ENCODE assay signal across 1 cellular context in the genomic region with DNA sequence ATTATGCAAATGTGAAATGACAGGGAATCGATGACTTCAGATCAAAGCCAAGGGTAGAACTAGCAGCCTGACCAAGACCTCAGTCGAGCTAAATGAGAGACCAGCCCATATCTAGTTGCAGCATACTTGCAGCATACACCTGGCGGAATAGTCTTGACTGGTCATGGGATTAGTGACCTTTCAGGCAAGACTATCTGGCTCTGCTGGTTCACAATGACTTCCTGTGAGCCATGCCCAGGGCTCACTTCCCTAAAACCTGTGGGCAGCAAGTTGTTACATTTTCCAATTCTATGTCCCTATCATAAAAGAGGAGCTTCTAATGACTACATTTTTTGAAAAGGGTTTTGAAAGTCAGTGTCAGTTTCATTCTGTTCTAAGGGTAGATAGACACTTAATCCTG.
TF ChIP-seq lines count a peak whose summit lies in the region.

No MANE protein-coding gene starts in this region.

TF ChIP-seq in GM23338, 12 proteins besides CTCF, POLR2A, EP300 and RAD21 (continued from another document):
- TF ChIP-seq, protein P1, sequence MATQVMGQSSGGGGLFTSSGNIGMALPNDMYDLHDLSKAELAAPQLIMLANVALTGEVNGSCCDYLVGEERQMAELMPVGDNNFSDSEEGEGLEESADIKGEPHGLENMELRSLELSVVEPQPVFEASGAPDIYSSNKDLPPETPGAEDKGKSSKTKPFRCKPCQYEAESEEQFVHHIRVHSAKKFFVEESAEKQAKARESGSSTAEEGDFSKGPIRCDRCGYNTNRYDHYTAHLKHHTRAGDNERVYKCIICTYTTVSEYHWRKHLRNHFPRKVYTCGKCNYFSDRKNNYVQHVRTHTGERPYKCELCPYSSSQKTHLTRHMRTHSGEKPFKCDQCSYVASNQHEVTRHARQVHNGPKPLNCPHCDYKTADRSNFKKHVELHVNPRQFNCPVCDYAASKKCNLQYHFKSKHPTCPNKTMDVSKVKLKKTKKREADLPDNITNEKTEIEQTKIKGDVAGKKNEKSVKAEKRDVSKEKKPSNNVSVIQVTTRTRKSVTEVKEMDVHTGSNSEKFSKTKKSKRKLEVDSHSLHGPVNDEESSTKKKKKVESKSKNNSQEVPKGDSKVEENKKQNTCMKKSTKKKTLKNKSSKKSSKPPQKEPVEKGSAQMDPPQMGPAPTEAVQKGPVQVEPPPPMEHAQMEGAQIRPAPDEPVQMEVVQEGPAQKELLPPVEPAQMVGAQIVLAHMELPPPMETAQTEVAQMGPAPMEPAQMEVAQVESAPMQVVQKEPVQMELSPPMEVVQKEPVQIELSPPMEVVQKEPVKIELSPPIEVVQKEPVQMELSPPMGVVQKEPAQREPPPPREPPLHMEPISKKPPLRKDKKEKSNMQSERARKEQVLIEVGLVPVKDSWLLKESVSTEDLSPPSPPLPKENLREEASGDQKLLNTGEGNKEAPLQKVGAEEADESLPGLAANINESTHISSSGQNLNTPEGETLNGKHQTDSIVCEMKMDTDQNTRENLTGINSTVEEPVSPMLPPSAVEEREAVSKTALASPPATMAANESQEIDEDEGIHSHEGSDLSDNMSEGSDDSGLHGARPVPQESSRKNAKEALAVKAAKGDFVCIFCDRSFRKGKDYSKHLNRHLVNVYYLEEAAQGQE (IDR thresholded peaks at IDR 0.05; ENCODE audit: unreplicated experiment): no peak
